In genomic region chr16:58464916-58465731, GRCh38 we compare ENCODE assay signal across 9 cellular contexts. TPM values are rescaled to one million over a fixed set of nuclear protein-coding genes. Genes with fewer than 3 reads are reported as not detected.
DNase-seq lines count a peak whose midpoint lies in the region; ATAC-seq lines count a peak whose summit lies in the region.
"Had no signal": no experiment of that assay in that cellular context is flagged by ENCODE, and none has a peak within 500 bp of the region (broad histone marks: within the 10 kb centered on the region; RNA-seq: fewer than 3 reads in every experiment).

No MANE protein-coding gene starts in this region.

- H3K27me3 Mint-ChIP-seq in activated naive CD8-positive, alpha-beta T cell treated with anti-CD3 and anti-CD28 coated beads, Interleukin-2, amount 10 ng/mL, durations not matched to agents 7 days and 5 days, result peaks cover 66% of the 10 kb centered on the region
- H3K27me3 Mint-ChIP-seq in stimulated activated memory B cell treated with anti-CD40 and anti-IgM and Interleukin-4, amounts not matched to agents 10 μg/mL and 1 μg/mL and 100 μg/mL, for 72 hours, result peaks cover 67% of the 10 kb centered on the region

- no peak for ATAC-seq in activated naive CD8-positive, alpha-beta T cell treated with anti-CD3 and anti-CD28 coated beads, Interleukin-2, amount 10 ng/mL, durations not matched to agents 7 days and 5 days (ENCODE audit: low read depth)
- ATAC-seq in stimulated activated memory B cell treated with anti-CD40 and anti-IgM and Interleukin-4, amounts not matched to agents 10 μg/mL and 1 μg/mL and 100 μg/mL, for 72 hours, result no peak
- ATAC-seq in GM21576 (IDR thresholded peaks at IDR 0.05; ENCODE audit: unreplicated experiment) (no peak), HG03280 (IDR thresholded peaks at IDR 0.05; ENCODE audit: unreplicated experiment) (no peak)

- H3K36me3 Mint-ChIP-seq in activated naive CD8-positive, alpha-beta T cell treated with anti-CD3 and anti-CD28 coated beads, Interleukin-2, amount 10 ng/mL, durations not matched to agents 7 days and 5 days, result no peaks in the 10 kb centered on the region
- H3K36me3 Mint-ChIP-seq in stimulated activated memory B cell treated with anti-CD40 and anti-IgM and Interleukin-4, amounts not matched to agents 10 μg/mL and 1 μg/mL and 100 μg/mL, for 72 hours, result no peaks in the 10 kb centered on the region

- POLR2A ChIA-PET in activated naive CD8-positive, alpha-beta T cell treated with anti-CD3 and anti-CD28 coated beads, Interleukin-2, amount 10 ng/mL, durations not matched to agents 7 days and 5 days (lab: Charles Lee), result no interaction called here

- no peak overlapping the region for H3K27ac Mint-ChIP-seq in activated naive CD8-positive, alpha-beta T cell treated with anti-CD3 and anti-CD28 coated beads, Interleukin-2, amount 10 ng/mL, durations not matched to agents 7 days and 5 days
- H3K27ac Mint-ChIP-seq in stimulated activated memory B cell treated with anti-CD40 and anti-IgM and Interleukin-4, amounts not matched to agents 10 μg/mL and 1 μg/mL and 100 μg/mL, for 72 hours, result no peak overlapping the region

- H3K4me3 Mint-ChIP-seq in activated naive CD8-positive, alpha-beta T cell treated with anti-CD3 and anti-CD28 coated beads, Interleukin-2, amount 10 ng/mL, durations not matched to agents 7 days and 5 days, result peak overlapping the region; percentile 50
- peak overlapping the region; percentile 40 for H3K4me3 Mint-ChIP-seq in stimulated activated memory B cell treated with anti-CD40 and anti-IgM and Interleukin-4, amounts not matched to agents 10 μg/mL and 1 μg/mL and 100 μg/mL, for 72 hours

- peaks cover 3% of the 10 kb centered on the region for H3K4me1 Mint-ChIP-seq in activated naive CD8-positive, alpha-beta T cell treated with anti-CD3 and anti-CD28 coated beads, Interleukin-2, amount 10 ng/mL, durations not matched to agents 7 days and 5 days
- H3K4me1 Mint-ChIP-seq in stimulated activated memory B cell treated with anti-CD40 and anti-IgM and Interleukin-4, amounts not matched to agents 10 μg/mL and 1 μg/mL and 100 μg/mL, for 72 hours, result peaks cover 10% of the 10 kb centered on the region

- H3K4me3 ChIP-seq in iPS-11a (ENCODE audit: low read depth, low read length), result peak overlapping the region; percentile 54

- DNase-seq in NCI-H1417 (lab: John Stamatoyannopoulos, UW) (peak in 2 of 3 experiments; percentile 19 to 56), NCI-H1417 treated with DMSO at 0.1 percent for 48 hours (lab: John Stamatoyannopoulos, UW) (no peak), hippocampal formation (lab: John Stamatoyannopoulos, UW) (no peak)
- no peak for DNase-seq in activated naive CD8-positive, alpha-beta T cell treated with anti-CD3 and anti-CD28 coated beads, Interleukin-2, amount 10 ng/mL, durations not matched to agents 7 days and 5 days
- DNase-seq: MV-4-11 had no signal

- H3K9me3 Mint-ChIP-seq in activated naive CD8-positive, alpha-beta T cell treated with anti-CD3 and anti-CD28 coated beads, Interleukin-2, amount 10 ng/mL, durations not matched to agents 7 days and 5 days, result no peaks in the 10 kb centered on the region
- H3K9me3 Mint-ChIP-seq in stimulated activated memory B cell treated with anti-CD40 and anti-IgM and Interleukin-4, amounts not matched to agents 10 μg/mL and 1 μg/mL and 100 μg/mL, for 72 hours, result no peaks in the 10 kb centered on the region

RNA-seq across cellular contexts. Expression of gene NDRG4, which starts 34.8 kb away (rescaled TPM):
- 1 to 10 TPM; 3.2 to 4.1 TPM for total RNA-seq in activated naive CD8-positive, alpha-beta T cell treated with anti-CD3 and anti-CD28 coated beads, Interleukin-2, amount 10 ng/mL, durations not matched to agents 7 days and 5 days

RNA-seq across cellular contexts. Expression of gene SETD6, which starts 50.2 kb away (rescaled TPM):
- total RNA-seq in activated naive CD8-positive, alpha-beta T cell treated with anti-CD3 and anti-CD28 coated beads, Interleukin-2, amount 10 ng/mL, durations not matched to agents 7 days and 5 days, result 10 to 100 TPM; 19.1 to 23.5 TPM

Comparison
In these comparisons a context has a peak if more than half of its experiments do, and no peak if none do; other contexts are left out.
1. DNase-seq: peak in NCI-H1417 (2 of 3); none in NCI-H1417 treated with DMSO at 0.1 percent for 48 hours (single experiment), activated naive CD8-positive, alpha-beta T cell treated with anti-CD3 and anti-CD28 coated beads, Interleukin-2, amount 10 ng/mL, durations not matched to agents 7 days and 5 days (single experiment) and hippocampal formation (0 of 2).